Comparison of ENCODE assay signal across 9 cellular contexts in the genomic region with DNA sequence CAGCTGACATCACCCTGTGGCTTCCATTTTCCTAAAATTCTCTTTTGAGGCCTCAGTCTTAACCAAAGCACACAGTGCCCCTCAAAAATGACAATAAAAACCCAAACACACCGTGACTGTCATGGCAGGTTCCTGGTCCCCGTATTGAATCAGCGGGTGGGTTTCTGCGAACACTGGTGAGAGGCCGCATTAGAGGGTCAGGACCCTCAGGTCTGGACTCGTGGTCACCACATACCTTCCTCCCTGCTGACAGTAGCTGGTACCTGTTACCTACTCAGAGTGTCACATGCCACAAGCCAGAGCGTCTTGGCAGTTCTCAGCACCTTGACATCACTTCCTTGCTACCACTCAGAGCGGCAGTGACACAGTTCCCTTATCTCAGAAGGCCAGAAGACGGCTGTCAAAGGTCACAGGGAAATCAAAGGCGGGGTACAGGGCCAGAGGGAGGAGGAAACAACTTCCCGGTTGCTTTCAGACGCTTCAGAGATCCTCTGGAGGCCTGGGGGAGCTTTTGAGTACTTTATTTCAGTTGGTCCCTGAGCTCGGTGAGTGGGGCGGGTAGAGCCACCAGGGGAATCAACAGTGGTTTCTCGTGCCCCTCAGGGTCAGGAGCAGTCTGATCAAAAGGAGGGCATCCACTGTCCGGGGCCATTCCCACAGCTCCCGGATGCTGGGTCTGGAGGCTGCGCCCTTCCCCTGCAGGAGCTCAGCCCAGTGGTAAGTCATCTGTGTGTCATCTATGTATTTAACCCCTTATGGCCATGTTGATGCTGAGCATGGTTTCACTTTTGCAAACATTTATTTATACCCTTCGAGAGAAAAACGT. TPM values are rescaled to one million over a fixed set of nuclear protein-coding genes. Genes with fewer than 3 reads are reported as not detected.
DNase-seq lines count a peak whose midpoint lies in the region; ATAC-seq, FAIRE-seq and TF ChIP-seq lines count a peak whose summit lies in the region.
"Had no signal": no experiment of that assay in that cellular context is flagged by ENCODE, and none has a peak within 500 bp of the region (broad histone marks: within the 10 kb centered on the region; RNA-seq: fewer than 3 reads in every experiment).

A gene (minus strand): TSS at position 281 of the 826 bp plus-strand sequence.
A gene with protein sequence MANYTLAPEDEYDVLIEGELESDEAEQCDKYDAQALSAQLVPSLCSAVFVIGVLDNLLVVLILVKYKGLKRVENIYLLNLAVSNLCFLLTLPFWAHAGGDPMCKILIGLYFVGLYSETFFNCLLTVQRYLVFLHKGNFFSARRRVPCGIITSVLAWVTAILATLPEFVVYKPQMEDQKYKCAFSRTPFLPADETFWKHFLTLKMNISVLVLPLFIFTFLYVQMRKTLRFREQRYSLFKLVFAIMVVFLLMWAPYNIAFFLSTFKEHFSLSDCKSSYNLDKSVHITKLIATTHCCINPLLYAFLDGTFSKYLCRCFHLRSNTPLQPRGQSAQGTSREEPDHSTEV (plus strand): TSS at position 474 of the 826 bp plus-strand sequence. CDS start 821 bp downstream, outside the sequence.

- TF ChIP-seq POLR2A in HepG2 (IDR thresholded peaks at IDR 0.05; ENCODE audit: insufficient read depth in 1 of 2, low read depth in 2 of 2, low read length in 2 of 2) = no peak

- H3K9ac ChIP-seq in astrocyte (ENCODE audit: low read length) (peak within 1 kb of the TSS; percentile 66), HepG2 (ENCODE audit: insufficient read depth, low read depth, low read length) (no peak within 1 kb of the TSS)

- BruUV-seq in HepG2 (replicated peaks; lab: Mats Ljungman, UMichigan) = no TSS peak

- peaks cover 30% of the 10 kb centered on the region for H3K4me1 Mint-ChIP-seq in astrocyte (ENCODE audit: low read depth, unreplicated experiment)

- intact Hi-C loops in HepG2 (cut with micrococcal nuclease; ENCODE audit: unreplicated experiment) = no loop called here

- H2AFZ ChIP-seq in astrocyte (ENCODE audit: low read depth, low read length) (peak within 1 kb of the TSS; percentile 92), HepG2 (ENCODE audit: low read length) (no peak within 1 kb of the TSS)

- H3K4me3 ChIP-seq in astrocyte (ENCODE audit: insufficient read depth, low read depth, low read length) (peak within 1 kb of the TSS; percentile 25), HepG2 (replicated peaks in 1 of 3; ENCODE audit: insufficient read depth in 1 of 3, low read depth in 2 of 3, low read length in 3 of 3) (no peak within 1 kb of the TSS)

- H3K27ac ChIP-seq in astrocyte (ENCODE audit: low read depth, low read length) = peak within 1 kb of the TSS; percentile 49
- no peak within 1 kb of the TSS for H3K27ac ChIP-seq in HepG2 (ENCODE audit: extremely low read length, insufficient read depth, low read length)

- no peak for TF ChIP-seq RAD21 in HepG2 (CRISPR knock-in tag; IDR thresholded peaks at IDR 0.05)

- in situ Hi-C loops in HepG2 (cut with HindIII; ENCODE audit: extremely low pct_ligation_motif_present, low pct_unique_long_range_greater_than_20kb) = no loop called here

- POLR2A ChIA-PET in HepG2 (lab: Yijun Ruan, JAX) (no interaction called here), HEK293T (lab: Yijun Ruan, JAX) (no interaction called here)

- H3K9me3 Mint-ChIP-seq in astrocyte (ENCODE audit: unreplicated experiment) = peaks cover 3% of the 10 kb centered on the region

- H3K4me2 ChIP-seq in astrocyte (ENCODE audit: low read length) (peak within 1 kb of the TSS; percentile 82), HepG2 (ENCODE audit: low read depth, low read length) (0 out of 2 replicates have a peak within 1 kb of the TSS, but pooled peaks have one; percentile 2)

- TF ChIP-seq CTCF in astrocyte (IDR thresholded peaks at IDR 0.05; ENCODE audit: insufficient read depth, low read depth, low read length) = no peak
- TF ChIP-seq CTCF in HepG2 (CRISPR knock-in tag; IDR thresholded peaks at IDR 0.05) = no peak

- H3K27me3 ChIP-seq in astrocyte (ENCODE audit: insufficient read depth, low read length) (no peaks in the 10 kb centered on the region), HepG2 (ENCODE audit: control insufficient read depth in 1 of 2, insufficient read depth in 2 of 2, low read length in 2 of 2) (peaks cover 2 to 8% of the 10 kb centered on the region in 2 experiments; a peak in 2 of 5 replicates)

- H3K4me3 Mint-ChIP-seq in astrocyte (ENCODE audit: unreplicated experiment) = no peak within 1 kb of the TSS

- no peak for FAIRE-seq in astrocyte (lab: Jason Lieb, UNC)
- no peak for FAIRE-seq in HepG2 (lab: Jason Lieb, UNC)

- no peaks in the 10 kb centered on the region for H3K36me3 Mint-ChIP-seq in astrocyte (ENCODE audit: low read depth, unreplicated experiment)

- peak; percentile 56 for ATAC-seq in SK-N-SH treated with all-trans-retinoic acid at 6 μM for 48 hours
- ATAC-seq in HepG2 = no peak
- ATAC-seq in HG03196 (IDR thresholded peaks at IDR 0.05; ENCODE audit: unreplicated experiment) = no peak

- DNase-seq in GM19238 (ENCODE audit: insufficient read length, low spot score) (peak; percentile 40), astrocyte (ENCODE audit: low read depth) (peak; percentile 13), HepG2 (ENCODE audit: low spot score) (no peak), HEK293T (ENCODE audit: extremely low spot score) (no peak), D341Med (ENCODE audit: low spot score) (no peak)
- DNase-seq in stimulated activated CD4-positive, alpha-beta T cell treated with anti-CD3 and anti-CD28 coated beads, TNF-alpha, amount 100 ng/mL, for 4 hours (ENCODE audit: low read depth in 3 of 3) = peak in 2 of 3 experiments; percentile 3 to 5

- no peaks in the 10 kb centered on the region for H4K20me1 ChIP-seq in astrocyte (ENCODE audit: insufficient read depth, low read length)
- H4K20me1 ChIP-seq in HepG2 (ENCODE audit: insufficient read depth, low read length) = no peaks in the 10 kb centered on the region

- H3K9me3 ChIP-seq in astrocyte (ENCODE audit: insufficient read depth, low read depth, low read length) (no peaks in the 10 kb centered on the region), HepG2 (ENCODE audit: low read length) (no peaks in the 10 kb centered on the region)

- peaks cover 2% of the 10 kb centered on the region for H3K27me3 Mint-ChIP-seq in astrocyte (ENCODE audit: low read depth, unreplicated experiment)

- CTCF ChIA-PET in HepG2 (lab: Yijun Ruan, JAX; ENCODE audit: low intra/inter-chr PET ratio, low total read pairs) (no interaction called here), HEK293T (lab: Yijun Ruan, JAX) (no interaction called here)

- TF ChIP-seq EP300 in HepG2 (IDR thresholded peaks at IDR 0.05; ENCODE audit: low read depth in 2 of 2, low read length in 2 of 2) (no peak), HepG2 (CRISPR knock-in tag; IDR thresholded peaks at IDR 0.05; ENCODE audit: borderline replicate concordance) (no peak)

- H3K79me2 ChIP-seq in astrocyte (ENCODE audit: insufficient read depth, low read length) = no peaks in the 10 kb centered on the region
- H3K79me2 ChIP-seq in HepG2 (ENCODE audit: insufficient read depth, low read length) = no peaks in the 10 kb centered on the region

- H3K27ac Mint-ChIP-seq in astrocyte (ENCODE audit: unreplicated experiment) = peak within 1 kb of the TSS; percentile 69

- peaks cover 31% of the 10 kb centered on the region for H3K4me1 ChIP-seq in astrocyte (ENCODE audit: insufficient read depth, low read length)
- no peaks in the 10 kb centered on the region for H3K4me1 ChIP-seq in HepG2 (ENCODE audit: insufficient read depth, low read length)

- H3K36me3 ChIP-seq in astrocyte (ENCODE audit: insufficient read depth, low read length) (no peaks in the 10 kb centered on the region), HepG2 (replicated peaks in 1 of 2; ENCODE audit: control insufficient read depth in 1 of 2, insufficient read depth in 2 of 2, low read length in 2 of 2) (no peaks in the 10 kb centered on the region)

- 30% methylated on average over 12 of the region's 20 CpGs for WGBS in HepG2 (ENCODE audit: low lambda C conversion rate)

TF ChIP-seq in SK-N-SH treated with all-trans-retinoic acid at 6 μM for 48 hours, 23 proteins besides CTCF, POLR2A, EP300 and RAD21 (continues in another document):
- no peak for TF ChIP-seq BACH2 (CRISPR knock-in tag; IDR thresholded peaks at IDR 0.05; ENCODE audit: borderline replicate concordance)

TF ChIP-seq in HepG2, 621 proteins besides CTCF, POLR2A, EP300 and RAD21:
- no peak for TF ChIP-seq CBX5 (CRISPR knock-in tag; IDR thresholded peaks at IDR 0.05; ENCODE audit: borderline replicate concordance)
- TF ChIP-seq SRF (IDR thresholded peaks at IDR 0.05; ENCODE audit: low read depth, low read length) = no peak
- peak; percentile 55; the same call in 1 of the 2 replicates for TF ChIP-seq ZNF652 (CRISPR knock-in tag; IDR thresholded peaks at IDR 0.05; ENCODE audit: borderline replicate concordance, low read depth)

TF ChIP-seq in HEK293T, 16 proteins besides CTCF, POLR2A, EP300 and RAD21 (continues in another document):
- TF ChIP-seq FOXK2 (IDR thresholded peaks at IDR 0.05) (no peak), CTBP1 (IDR thresholded peaks at IDR 0.05; ENCODE audit: borderline replicate concordance) (no peak)

RNA-seq across cellular contexts. Expression of the second gene that starts in this region (rescaled TPM):
- total RNA-seq in astrocyte (0.17 TPM in 1 of 2 replicates, not detected in the other), HepG2 (2016; rRNA removed; fragmentation: Illumina TruSeq; extraction: Trizol) (not detected in 2 replicates)
- total RNA-seq in HepG2 (2016; cell fraction: cytosol; rRNA removed; fragmentation: Illumina TruSeq; extraction: Trizol; ENCODE audit: low read depth) = not detected in 2 replicates
- not detected in 2 replicates for total RNA-seq in HepG2 (2016; cell fraction: insoluble cytoplasmic fraction; rRNA removed; fragmentation: Illumina TruSeq; extraction: Trizol)
- total RNA-seq in HepG2 (2016; cell fraction: membrane; rRNA removed; fragmentation: Illumina TruSeq; extraction: Trizol) = not detected in 2 replicates
- not detected in 2 replicates for total RNA-seq in HepG2 (2016; cell fraction: nucleus; rRNA removed; fragmentation: Illumina TruSeq; extraction: Trizol)
- polyA plus RNA-seq in HepG2 (2011; rRNA removed) = not detected in 2 replicates
- not detected in 2 replicates for polyA plus RNA-seq in HepG2 (2011; cell fraction: cytosol; rRNA removed)
- not detected in 2 replicates for polyA plus RNA-seq in HepG2 (2011; cell fraction: nucleus; rRNA removed)
- not detected in 2 replicates for polyA plus RNA-seq in HepG2 (2012)
- polyA plus RNA-seq in HepG2 (2016; cell fraction: cytosol; fragmentation: Illumina TruSeq; extraction: Trizol; ENCODE audit: low read depth) = not detected in 2 replicates
- not detected in 2 replicates for polyA plus RNA-seq in HepG2 (2016; cell fraction: insoluble cytoplasmic fraction; fragmentation: Illumina TruSeq; extraction: Trizol; ENCODE audit: low read depth)
- polyA plus RNA-seq in HepG2 (2016; cell fraction: membrane; fragmentation: Illumina TruSeq; extraction: Trizol; ENCODE audit: low read depth) = not detected in 2 replicates
- not detected in 2 replicates for polyA plus RNA-seq in HepG2 (2016; cell fraction: nucleus; fragmentation: Illumina TruSeq; extraction: Trizol; ENCODE audit: insufficient read depth, low read depth)
- polyA minus RNA-seq in HepG2 (2011; rRNA and poly(A)+ RNA removed; ENCODE audit: low replicate concordance) = 1.0 and 3.6 TPM in 2 replicates
- not detected in 2 replicates for polyA minus RNA-seq in HepG2 (2011; cell fraction: cytosol; rRNA and poly(A)+ RNA removed)
- not detected in 2 replicates for polyA minus RNA-seq in HepG2 (2011; cell fraction: nucleus; rRNA and poly(A)+ RNA removed)
- total RNA-seq: NCI-H460 had no signal

Comparison
In these comparisons a context has a peak if more than half of its experiments do, and no peak if none do; other contexts are left out.
1. DNase-seq: peak in GM19238 (single experiment), astrocyte (single experiment) and stimulated activated CD4-positive, alpha-beta T cell treated with anti-CD3 and anti-CD28 coated beads, TNF-alpha, amount 100 ng/mL, for 4 hours (2 of 3); none in HepG2 (single experiment), HEK293T (single experiment) and D341Med (single experiment).